Comparison of ENCODE assay signal across 9 cellular contexts in the genomic region with DNA sequence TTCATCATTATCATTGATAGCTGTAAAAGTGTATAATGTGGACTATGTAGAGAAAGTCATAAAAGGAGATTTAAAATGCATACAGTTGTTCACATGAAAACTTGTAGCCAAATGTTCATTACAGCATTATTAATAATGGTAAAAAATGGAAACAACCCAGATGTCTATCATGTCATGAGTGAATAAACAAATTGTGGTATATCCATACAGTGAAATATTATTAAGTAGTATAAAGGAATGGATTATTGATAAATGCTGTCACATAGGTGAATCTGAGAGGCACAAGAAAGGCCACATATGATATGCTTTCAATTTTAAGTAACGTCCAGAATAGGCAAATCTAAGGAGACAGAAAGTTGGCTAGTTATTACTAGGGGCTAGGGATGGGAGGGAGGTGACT.
"Had no signal": no experiment of that assay in that cellular context is flagged by ENCODE, and none has a peak within 500 bp of the region (broad histone marks: within the 10 kb centered on the region; RNA-seq: fewer than 3 reads in every experiment).

No MANE protein-coding gene starts in this region.

- H3K9me3 ChIP-seq: HAP-1 had no signal

- H3K27ac Mint-ChIP-seq: HFFc6 had no signal

- H3K9me3 Mint-ChIP-seq: HFFc6, IgD-negative memory B cell had no signal

- H3K36me3 ChIP-seq: HAP-1 had no signal

- H3K27me3 Mint-ChIP-seq: IgD-negative memory B cell had no signal

- H3K4me3 Mint-ChIP-seq: HFFc6, IgD-negative memory B cell had no signal

- H3K27ac ChIP-seq: HL-60 had no signal

- H3K4me3 ChIP-seq: HAP-1 had no signal

- DNase-seq: GOT3, H7, HFFc6, KBM-7 had no signal

- ATAC-seq: HCT116, HepG2 had no signal
